ENCODE assay signal across 8 cellular contexts in the genomic region with DNA sequence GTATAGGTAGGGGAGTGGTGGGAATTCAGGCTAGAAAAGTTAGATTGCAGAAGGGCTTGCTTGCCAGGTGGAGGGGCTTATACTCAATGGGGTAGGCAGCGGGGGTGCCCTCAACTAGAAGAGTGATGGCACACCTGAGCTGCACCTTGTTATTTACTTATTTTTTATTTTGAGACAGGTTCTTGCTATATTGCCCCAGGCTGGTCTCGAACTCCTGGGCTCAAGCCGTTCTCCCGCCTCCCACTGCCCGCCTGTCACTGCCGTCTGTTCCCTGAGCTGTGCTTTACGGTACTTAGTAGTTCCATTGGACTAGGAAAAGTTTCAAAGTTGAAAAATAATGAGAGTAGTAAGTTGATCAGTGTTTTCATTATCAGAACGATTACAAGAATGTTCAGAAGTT. TPM values are rescaled to one million over a fixed set of nuclear protein-coding genes. Genes with fewer than 3 reads are reported as not detected.
DNase-seq lines count a peak whose midpoint lies in the region; ATAC-seq and TF ChIP-seq lines count a peak whose summit lies in the region.

No MANE protein-coding gene starts in this region.

- no peaks in the 10 kb centered on the region for H3K9me3 ChIP-seq in Peyer's patch
- H3K9me3 ChIP-seq in esophagus (ENCODE audit: control insufficient read depth in 2 of 2, insufficient read depth in 1 of 2, low read depth in 1 of 2, low read length in 1 of 2) = no peaks in the 10 kb centered on the region
- H3K9me3 ChIP-seq in psoas muscle = no peaks in the 10 kb centered on the region

- H3K27me3 ChIP-seq in Peyer's patch (no peaks in the 10 kb centered on the region), esophagus (ENCODE audit: control insufficient read depth in 1 of 2, insufficient read depth in 2 of 2, low read length in 2 of 2) (no peaks in the 10 kb centered on the region), psoas muscle (ENCODE audit: insufficient read depth in 3 of 3, low read length in 2 of 3) (no peaks in the 10 kb centered on the region)

- ATAC-seq in psoas muscle (no peak), HG03108 (IDR thresholded peaks at IDR 0.05; ENCODE audit: unreplicated experiment) (no peak)

- peak overlapping the region in 3 of 4 donors; percentile 22 to 99 (median 97) for H3K27ac ChIP-seq in Peyer's patch
- peak overlapping the region; percentile 17 to 25 for H3K27ac ChIP-seq in esophagus (ENCODE audit: low read depth in 2 of 2, low read length in 1 of 2)
- H3K27ac ChIP-seq in psoas muscle = peak overlapping the region; percentile 98

- no peak for TF ChIP-seq POLR2A in Peyer's patch (IDR thresholded peaks at IDR 0.05)

- H3K4me1 ChIP-seq in Peyer's patch = peaks cover 0 to 17% (median 6%) of the 10 kb centered on the region in 4 donors
- peaks cover 3% of the 10 kb centered on the region in 2 donors for H3K4me1 ChIP-seq in esophagus (ENCODE audit: control insufficient read depth in 2 of 2, insufficient read depth in 2 of 2, low read length in 1 of 2)
- H3K4me1 ChIP-seq in psoas muscle = peaks cover 71% of the 10 kb centered on the region

- H3K36me3 ChIP-seq in Peyer's patch (no peaks in the 10 kb centered on the region), esophagus (ENCODE audit: control insufficient read depth in 2 of 2, insufficient read depth in 2 of 2, low read length in 1 of 2) (no peaks in the 10 kb centered on the region), psoas muscle (ENCODE audit: insufficient read depth in 1 of 2, low read depth in 1 of 2) (peaks cover 0 to 16% of the 10 kb centered on the region in 2 donors)

- no peak for DNase-seq in Peyer's patch
- no peak for DNase-seq in psoas muscle
- no peak for DNase-seq in activated CD4-positive, CD25-positive, alpha-beta regulatory T cell treated with anti-CD3 and anti-CD28 coated beads, Interleukin-2, amount 50 U/mL, for 72 hours
- DNase-seq in activated effector memory CD4-positive, alpha-beta T cell treated with anti-CD3 and anti-CD28 coated beads, Interleukin-2, amount 50 U/mL, for 16 hours = no peak
- no peak for DNase-seq in DMS153 (lab: John Stamatoyannopoulos, UW)

- peak overlapping the region; percentile 98 for H3K4me3 ChIP-seq in GM08714 (ENCODE audit: low read length)
- H3K4me3 ChIP-seq in Peyer's patch = peak overlapping the region; percentile 55 to 94 (median 72)
- peak overlapping the region in 1 of 2 donors; percentile 94 for H3K4me3 ChIP-seq in esophagus (ENCODE audit: low read depth in 1 of 2, low read length in 2 of 2)
- H3K4me3 ChIP-seq in psoas muscle = peak overlapping the region; percentile 87

- 19 to 52% methylated on average over 8 of the region's 8 CpGs for WGBS in esophagus, 2 donors
- WGBS in psoas muscle, 3 donors = 34 to 53% (median 34%) methylated on average over 8 of the region's 8 CpGs

- intact Hi-C loops in psoas muscle (cut with DNase I) = loop anchor here (2.0 to 10.0 kb wide), 3 partner anchors 69 to 247 kb away; a partner anchor contains a TSS

- no peak for TF ChIP-seq CTCF in Peyer's patch (IDR thresholded peaks at IDR 0.05)
- TF ChIP-seq CTCF in psoas muscle (IDR thresholded peaks at IDR 0.05) = no peak

RNA-seq across cellular contexts. Expression of a gene that starts 2.0 kb away (rescaled TPM):
- total RNA-seq in Peyer's patch = 10 to 100 TPM; 20.4 to 92.4 (median 43.4) TPM
- 1 to 10 TPM; 4.0 to 5.2 TPM for polyA plus RNA-seq in esophagus
- total RNA-seq in psoas muscle = 10 to 100 TPM; 55.4 to 72.3 (median 60.6) TPM
- 10 to 100 TPM in 1 of 3 donors, 1 to 10 TPM in 2; 3.8 to 14.9 (median 9.6) TPM for polyA plus RNA-seq in psoas muscle

Comparison
In these comparisons a context has a peak if more than half of its experiments do, and no peak if none do; other contexts are left out.
1. H3K27ac ChIP-seq: peak in every context shown above with its lines; median percentile 98 in psoas muscle; 97 in Peyer's patch; 21 in esophagus.